8 cellular contexts compared by ENCODE assay signal in the genomic region with DNA sequence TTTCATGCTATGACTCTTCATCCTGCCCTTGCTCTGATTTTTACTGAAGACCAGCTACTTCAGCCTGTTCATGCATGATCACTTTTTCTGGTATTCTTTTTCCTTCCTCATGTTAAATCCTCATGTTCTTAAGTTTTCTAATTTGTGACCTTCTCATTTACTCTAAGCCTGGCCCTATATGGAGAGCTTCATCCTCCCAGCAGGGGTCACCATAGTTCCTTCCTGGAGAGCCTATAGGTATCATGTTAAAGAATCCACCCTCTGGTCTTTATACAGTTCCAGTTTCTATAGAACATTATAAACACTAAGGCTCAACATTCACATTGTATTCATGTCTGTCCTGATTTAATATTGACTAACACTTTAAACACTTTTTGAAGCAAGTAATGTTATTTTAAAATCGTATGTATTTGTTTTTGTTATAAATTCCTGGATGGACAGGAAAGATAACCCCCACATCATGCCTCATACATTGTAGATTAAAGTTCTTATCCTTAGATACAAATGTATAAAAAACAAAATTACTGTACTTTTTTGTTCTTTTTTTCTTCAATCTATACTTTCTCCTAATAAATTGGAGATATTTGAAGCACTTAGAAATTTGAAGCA. TPM values are rescaled to one million over a fixed set of nuclear protein-coding genes. Genes with fewer than 3 reads are reported as not detected.
DNase-seq lines count a peak whose midpoint lies in the region; ATAC-seq and TF ChIP-seq lines count a peak whose summit lies in the region.

No MANE protein-coding gene starts in this region.

- H3K27ac ChIP-seq in cardiac muscle cell = no peak overlapping the region

- H3K4me3 ChIP-seq in cardiac muscle cell (no peak overlapping the region), NB4 (ENCODE audit: low read depth, low read length) (no peak overlapping the region), cardiac fibroblast (replicated peaks in 1 of 2; ENCODE audit: low read depth in 2 of 2, low read length in 2 of 2) (no peak overlapping the region)

- no peaks in the 10 kb centered on the region for H3K9me3 ChIP-seq in cardiac muscle cell (ENCODE audit: low read depth)

- peaks cover 3% of the 10 kb centered on the region for H3K4me1 ChIP-seq in cardiac muscle cell (ENCODE audit: low read depth)

- TF ChIP-seq POLR2A in NB4 (IDR thresholded peaks at IDR 0.05; ENCODE audit: extremely low read depth, insufficient read length) = no peak

- TF ChIP-seq CTCF in cardiac muscle cell (IDR thresholded peaks at IDR 0.05; ENCODE audit: low read depth, low read length) (peak; percentile 91), NB4 (IDR thresholded peaks at IDR 0.05; ENCODE audit: low read depth, low read length) (peak; percentile 77), cardiac fibroblast (IDR thresholded peaks at IDR 0.05; ENCODE audit: low read depth, low read length) (peak; percentile 86)

- DNase-seq in cardiac muscle cell (ENCODE audit: low read depth in 1 of 2, low spot score in 1 of 2) = peak; percentile 75 to 78
- no peak for DNase-seq in Right ventricle myocardium inferior (ENCODE audit: missing footprints)
- DNase-seq in NB4 (ENCODE audit: low read depth) = peak; percentile 63
- peak in 4 of 5 experiments; percentile 1 to 69 (median 18) for DNase-seq in T-helper 2 cell
- DNase-seq in cardiac fibroblast (ENCODE audit: low read depth in 2 of 2) = peak; percentile 77 to 78
- DNase-seq in left lobe of liver (ENCODE audit: low spot score) = peak; percentile 51
- DNase-seq in stimulated activated CD4-positive, alpha-beta T cell treated with anti-CD3 and anti-CD28 coated beads, TNF-alpha, amount 100 ng/mL, for 48 hours (ENCODE audit: low read depth in 3 of 3) = peak; percentile 19 to 27 (median 26)

- no peaks in the 10 kb centered on the region for H3K36me3 ChIP-seq in cardiac muscle cell

- no peaks in the 10 kb centered on the region for H3K27me3 ChIP-seq in cardiac muscle cell

- ATAC-seq in Right ventricle myocardium inferior (no peak), HG02588 (IDR thresholded peaks at IDR 0.05; ENCODE audit: unreplicated experiment) (peak; percentile 98), left lobe of liver (peak; percentile 87)

- intact Hi-C loops in Right ventricle myocardium inferior (cut with DNase I) = loop anchor here (2.0 to 5.0 kb wide), 2 partner anchors 323 to 383 kb away; partner anchors contain the start of gene MMAA

RNA-seq across cellular contexts. Expression of gene OTUD4, which starts 53.8 kb away (rescaled TPM):
- total RNA-seq in cardiac muscle cell (14.9 and 26.4 TPM in 2 replicates), Right ventricle myocardium inferior (34.5 TPM), left lobe of liver (16.9 TPM)
- polyA plus RNA-seq in cardiac muscle cell = 22.9 and 38.8 TPM in 2 replicates
